In the genomic region with DNA sequence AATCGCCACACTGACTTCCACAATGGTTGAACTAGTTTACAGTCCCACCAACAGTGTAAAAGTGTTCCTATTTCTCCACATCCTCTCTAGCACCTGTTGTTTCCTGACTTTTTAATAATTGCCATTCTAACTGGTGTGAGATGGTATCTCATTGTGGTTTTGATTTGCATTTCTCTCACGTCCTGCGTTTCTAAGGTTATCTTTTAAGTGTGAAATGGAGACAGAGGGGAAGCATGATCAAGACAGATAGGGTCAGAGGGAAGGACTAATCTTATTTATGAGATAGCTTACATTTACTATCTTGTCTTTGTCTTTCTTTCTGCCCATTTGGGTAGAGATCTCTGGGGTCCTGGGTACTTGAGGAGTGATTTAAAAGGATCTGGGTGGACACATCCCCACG, we compare ENCODE assay signal across 4 cellular contexts. TPM values are rescaled to one million over a fixed set of nuclear protein-coding genes. Genes with fewer than 3 reads are reported as not detected.
"Had no signal": no experiment of that assay in that cellular context is flagged by ENCODE, and none has a peak within 500 bp of the region (broad histone marks: within the 10 kb centered on the region; RNA-seq: fewer than 3 reads in every experiment).

No MANE protein-coding gene starts in this region.

RNA-seq across cellular contexts. Expression of gene EOMES, which starts 48.3 kb away (rescaled TPM):
- total RNA-seq: bronchial epithelial cell, chondrocyte, SJSA1 had no signal
- polyA plus RNA-seq: SK-N-SH had no signal
